In genomic region chr12:26523708-26524150, GRCh38 we compare ENCODE assay signal across 8 cellular contexts.
DNase-seq lines count a peak whose midpoint lies in the region; ATAC-seq, FAIRE-seq and TF ChIP-seq lines count a peak whose summit lies in the region.

No MANE protein-coding gene starts in this region.

- no TSS peak for BruUV-seq in K562 (replicated peaks; lab: Mats Ljungman, UMichigan)

- TF ChIP-seq EP300 in K562 (IDR thresholded peaks at IDR 0.05; ENCODE audit: low read length), result no peak

- CTCF ChIA-PET in K562 (lab: Yijun Ruan, JAX; ENCODE audit: low intra/inter-chr PET ratio), result interaction anchor here (1.4 kb wide), 1 partner anchor 427 kb away, joined by 4 read pairs; no protein-coding TSS in a partner anchor

- H3K4me3 ChIP-seq in K562, result no peak overlapping the region
- peak overlapping the region; percentile 16 to 26 for H3K4me3 ChIP-seq in stomach smooth muscle (ENCODE audit: low read length in 2 of 2)

- DNase-seq in LoVo (ENCODE audit: low spot score), result peak; percentile 26
- no peak for DNase-seq in K562 (ENCODE audit: extremely low read depth in 1 of 4, low spot score in 3 of 4)
- DNase-seq in NK-92 treated with Interleukin-12 subunit alpha and Interleukin-12 subunit beta, amount 100 ng/mL, for 24 hours (lab: John Stamatoyannopoulos, UW), result no peak
- no peak for DNase-seq in GM19240 (ENCODE audit: insufficient read length, low spot score)

- H3K79me2 ChIP-seq in K562 (ENCODE audit: control insufficient read depth, insufficient read depth, low read length), result no peaks in the 10 kb centered on the region

- H3K9ac ChIP-seq in K562 (ENCODE audit: insufficient read depth in 1 of 2, low read depth in 2 of 2, low read length in 2 of 2) (no peak overlapping the region), stomach smooth muscle (ENCODE audit: low read length in 2 of 2) (no peak overlapping the region)

- no peak overlapping the region for H2AFZ ChIP-seq in K562 (ENCODE audit: low read depth, low read length)

- no peaks in the 10 kb centered on the region for H3K36me3 ChIP-seq in K562 (ENCODE audit: control insufficient read depth, insufficient read depth, low read length)
- no peaks in the 10 kb centered on the region for H3K36me3 ChIP-seq in stomach smooth muscle (ENCODE audit: control insufficient read depth in 2 of 2, insufficient read depth in 2 of 2, low read length in 2 of 2)

- no peaks in the 10 kb centered on the region for H3K4me1 ChIP-seq in K562 (replicated peaks in 1 of 2; ENCODE audit: control insufficient read depth in 2 of 2, insufficient read depth in 2 of 2, low read length in 2 of 2)
- H3K4me1 ChIP-seq in stomach smooth muscle (ENCODE audit: control insufficient read depth, insufficient read depth, low read length), result no peaks in the 10 kb centered on the region

- intact Hi-C loops in K562 (cut with micrococcal nuclease), result loop anchor here (10.0 kb wide), 1 partner anchor 429 kb away; no protein-coding TSS in a partner anchor

- under 1% methylated on average over 9 of the region's 9 CpGs for WGBS in K562 (ENCODE audit: insufficient coverage, low coverage, missing lambda C conversion rate)

- no peak for TF ChIP-seq POLR2A in K562 (conservative IDR thresholded peaks at IDR 0.05)

- H3K27ac ChIP-seq in K562 (ENCODE audit: extremely low read depth, low read depth, low read length) (no peak overlapping the region), stomach smooth muscle (ENCODE audit: low read length) (peak overlapping the region; percentile 56)

- in situ Hi-C loops in K562 (cut with MboI), result no loop called here

- POLR2A ChIA-PET in K562 (lab: Yijun Ruan, JAX), result no interaction called here

- H3K4me2 ChIP-seq in K562 (ENCODE audit: insufficient read depth, low read length), result no peak overlapping the region

- no peak for TF ChIP-seq CTCF in K562 (IDR thresholded peaks at IDR 0.05 in 2 of 3, conservative IDR thresholded peaks at IDR 0.05 in 1 of 3; ENCODE audit: insufficient read depth in 2 of 3, low read depth in 1 of 3, low read length in 3 of 3)

- ATAC-seq in K562 (no peak), HG03095 (IDR thresholded peaks at IDR 0.05; ENCODE audit: unreplicated experiment) (no peak), HG02763 (IDR thresholded peaks at IDR 0.05; ENCODE audit: unreplicated experiment) (no peak)

- FAIRE-seq in K562 (lab: Jason Lieb, UNC) (no peak), islet of Langerhans (lab: Jason Lieb, UNC) (peak; percentile 100)

- H3K9me1 ChIP-seq in K562 (ENCODE audit: control insufficient read depth, insufficient read depth, low read length), result no peaks in the 10 kb centered on the region

- no peaks in the 10 kb centered on the region for H4K20me1 ChIP-seq in K562 (replicated peaks; ENCODE audit: control insufficient read depth, insufficient read depth, low read length)

- H3K9me3 ChIP-seq in K562 (replicated peaks; ENCODE audit: control insufficient read depth, insufficient read depth, low read depth, low read length) (peaks cover 3% of the 10 kb centered on the region; the same call in 1 of the 2 replicates), stomach smooth muscle (ENCODE audit: control insufficient read depth in 2 of 2, low read length in 2 of 2) (peaks cover 0 to 7% of the 10 kb centered on the region in 2 donors)

- TF ChIP-seq RAD21 in K562 (CRISPR knock-in tag; conservative IDR thresholded peaks at IDR 0.05 in 1 of 2, IDR thresholded peaks at IDR 0.05 in 1 of 2), result no peak

- H3K27me3 ChIP-seq in K562 (ENCODE audit: control insufficient read depth in 2 of 2, insufficient read depth in 2 of 2, low read length in 2 of 2) (no peaks in the 10 kb centered on the region), stomach smooth muscle (ENCODE audit: control insufficient read depth in 1 of 2, insufficient read depth in 2 of 2, low read length in 2 of 2) (no peaks in the 10 kb centered on the region)

TF ChIP-seq in K562, 482 proteins besides CTCF, POLR2A, EP300 and RAD21:
- TF ChIP-seq CEBPB (tag; IDR thresholded peaks at IDR 0.05), result peak; percentile 26; the same call in 1 of the 2 replicates
- no peak for TF ChIP-seq ETV1 (tag; conservative IDR thresholded peaks at IDR 0.05; ENCODE audit: low read depth)
- no peak for TF ChIP-seq CEBPG (CRISPR knock-in tag; IDR thresholded peaks at IDR 0.05)
- peak in 1 of 2 experiments; percentile 70; a peak in 2 of 4 replicates for TF ChIP-seq CEBPG (tag; conservative IDR thresholded peaks at IDR 0.05 in 1 of 2, IDR thresholded peaks at IDR 0.05 in 1 of 2)
- TF ChIP-seq MAZ (CRISPR knock-in tag; conservative IDR thresholded peaks at IDR 0.05 in 1 of 2, IDR thresholded peaks at IDR 0.05 in 1 of 2), result no peak
